Comparison of ENCODE assay signal across 1 cellular context in genomic region chr11:1336836-1337646, GRCh38.
TF ChIP-seq lines count a peak whose summit lies in the region.

No MANE protein-coding gene starts in this region.

TF ChIP-seq in HepG2, 621 proteins besides CTCF, POLR2A, EP300 and RAD21 (continued from another document):
- no peak for TF ChIP-seq ZNF784 (CRISPR knock-in tag; IDR thresholded peaks at IDR 0.05; ENCODE audit: borderline replicate concordance)
